ENCODE assay signal across 8 cellular contexts in genomic region chr13:41059896-41060722, GRCh38. TPM values are rescaled to one million over a fixed set of nuclear protein-coding genes. Genes with fewer than 3 reads are reported as not detected.
A peak's percentile ranks its signal among the peaks of the same experiment; 100 is the strongest.
DNase-seq lines count a peak whose midpoint lies in the region; ATAC-seq and TF ChIP-seq lines count a peak whose summit lies in the region.

No MANE protein-coding gene starts in this region.

- TF ChIP-seq CTCF in PC-3 (conservative IDR thresholded peaks at IDR 0.05; ENCODE audit: low read depth, low read length) (peak; percentile 46), esophagus muscularis mucosa (IDR thresholded peaks at IDR 0.05) (peak in 2 of 3 experiments; percentile 26 to 32)

- TF ChIP-seq POLR2A in esophagus muscularis mucosa (IDR thresholded peaks at IDR 0.05; ENCODE audit: low read depth), result peak; percentile 53

- no peaks in the 10 kb centered on the region for H3K9me3 Mint-ChIP-seq in activated T-cell treated with anti-CD3 and anti-CD28 coated beads, Interleukin-2, amount 50 U/mL, for 24 hours

- CTCF ChIA-PET in PC-3 (lab: Charles Lee), result no interaction called here

- H3K4me2 ChIP-seq in PC-3 (ENCODE audit: low read length), result peak overlapping the region; percentile 98

- peak; percentile 88 for DNase-seq in D341Med (ENCODE audit: low spot score)
- peak; percentile 75 for DNase-seq in PC-3
- peak; percentile 88 for DNase-seq in activated T-cell treated with anti-CD3 and anti-CD28 coated beads, Interleukin-2, amount 50 U/mL, for 24 hours
- DNase-seq in esophagus muscularis mucosa (ENCODE audit: extremely low spot score), result peak; percentile 97
- DNase-seq in myocyte (ENCODE audit: low read depth), result peak; percentile 94
- peak; percentile 70 for DNase-seq in stimulated activated CD8-positive, alpha-beta memory T cell treated with anti-CD3 and anti-CD28 coated beads, Interleukin-7, amount 100 ng/mL, for 24 hours (ENCODE audit: low read depth)

- H3K9me2 ChIP-seq in PC-3 (replicated peaks; ENCODE audit: low read length), result no peaks in the 10 kb centered on the region

- TSS peak; percentile 53 for BruUV-seq in PC-3 (replicated peaks; lab: Mats Ljungman, UMichigan)

- H3K4me3 ChIP-seq in HUES48 (ENCODE audit: low read depth, low read length), result peak overlapping the region; percentile 93
- H3K4me3 ChIP-seq in PC-3 (ENCODE audit: low read length), result peak overlapping the region; percentile 82
- peak overlapping the region; percentile 77 to 89 (median 82) for H3K4me3 ChIP-seq in esophagus muscularis mucosa

- ATAC-seq in GM21367 (IDR thresholded peaks at IDR 0.05; ENCODE audit: unreplicated experiment) (peak; percentile 35), PC-3 (peak; percentile 54)

- peak overlapping the region; percentile 91 for H3K9ac ChIP-seq in HUES48 (ENCODE audit: low read depth, low read length)
- peak overlapping the region; percentile 93 for H3K9ac ChIP-seq in PC-3 (ENCODE audit: low read length)

- peak overlapping the region; percentile 89 for H2AFZ ChIP-seq in PC-3 (ENCODE audit: low read length)

- no peaks in the 10 kb centered on the region for H3F3A ChIP-seq in PC-3 (ENCODE audit: low read length, unreplicated experiment)

- peak overlapping the region; percentile 89 for H3K27ac ChIP-seq in HUES48 (ENCODE audit: low read depth, low read length)
- peak overlapping the region; percentile 90 for H3K27ac ChIP-seq in PC-3 (ENCODE audit: low read length)
- H3K27ac ChIP-seq in esophagus muscularis mucosa (replicated peaks in 1 of 4), result peak overlapping the region; percentile 95 to 99 (median 99)

- H3K4me1 ChIP-seq in HUES48 (ENCODE audit: control insufficient read depth, insufficient read depth, low read length) (peaks cover 14% of the 10 kb centered on the region), PC-3 (ENCODE audit: insufficient read depth, low read length) (peaks cover 37% of the 10 kb centered on the region), esophagus muscularis mucosa (peaks cover 58 to 73% (median 70%) of the 10 kb centered on the region in 4 donors)

- H3K27me3 ChIP-seq in HUES48 (ENCODE audit: control insufficient read depth, insufficient read depth, low read length) (no peaks in the 10 kb centered on the region), PC-3 (ENCODE audit: low read length) (no peaks in the 10 kb centered on the region), esophagus muscularis mucosa (no peaks in the 10 kb centered on the region)

- peak; percentile 38 for TF ChIP-seq EP300 in esophagus muscularis mucosa (IDR thresholded peaks at IDR 0.05)

- H3K27me3 Mint-ChIP-seq in activated T-cell treated with anti-CD3 and anti-CD28 coated beads, Interleukin-2, amount 50 U/mL, for 24 hours, result no peaks in the 10 kb centered on the region

- peak overlapping the region; percentile 100 for H3K27ac Mint-ChIP-seq in activated T-cell treated with anti-CD3 and anti-CD28 coated beads, Interleukin-2, amount 50 U/mL, for 24 hours

- peak overlapping the region; percentile 100 for H3K4me3 Mint-ChIP-seq in activated T-cell treated with anti-CD3 and anti-CD28 coated beads, Interleukin-2, amount 50 U/mL, for 24 hours

- H3K4me1 Mint-ChIP-seq in activated T-cell treated with anti-CD3 and anti-CD28 coated beads, Interleukin-2, amount 50 U/mL, for 24 hours (ENCODE audit: low read depth), result peaks cover 64% of the 10 kb centered on the region

- H3K36me3 Mint-ChIP-seq in activated T-cell treated with anti-CD3 and anti-CD28 coated beads, Interleukin-2, amount 50 U/mL, for 24 hours (ENCODE audit: low read depth), result peaks cover 52% of the 10 kb centered on the region

- WGBS in esophagus muscularis mucosa, result under 1% methylated on average over 42 of the region's 64 CpGs

- POLR2A ChIA-PET in PC-3 (lab: Charles Lee; ENCODE audit: unreplicated experiment), result no interaction called here

- H3K36me3 ChIP-seq in HUES48 (ENCODE audit: control insufficient read depth, insufficient read depth, low read length) (peaks cover 22% of the 10 kb centered on the region), PC-3 (ENCODE audit: low read depth, low read length) (no peaks in the 10 kb centered on the region), esophagus muscularis mucosa (peaks cover 0 to 4% (median 0%) of the 10 kb centered on the region in 4 donors)

- no peaks in the 10 kb centered on the region for H3K9me3 ChIP-seq in HUES48 (ENCODE audit: control insufficient read depth, insufficient read depth, low read length)
- H3K9me3 ChIP-seq in PC-3 (ENCODE audit: low read length), result no peaks in the 10 kb centered on the region
- H3K9me3 ChIP-seq in esophagus muscularis mucosa, result no peaks in the 10 kb centered on the region

- H3K79me2 ChIP-seq in PC-3 (ENCODE audit: low read length), result peaks cover 78% of the 10 kb centered on the region

- intact Hi-C loops in PC-3 (cut with micrococcal nuclease), result loop anchor here (2.0 to 10.0 kb wide), 5 partner anchors 77 to 285 kb away; partner anchors contain the start of genes MRPS31 and NAA16
- intact Hi-C loops in esophagus muscularis mucosa (cut with DNase I), result loop anchor here (5.0 to 10.0 kb wide), 4 partner anchors 75 to 985 kb away; partner anchors contain the start of genes DGKH and MRPS31

- H4K20me1 ChIP-seq in PC-3 (ENCODE audit: low read length), result peaks cover 12% of the 10 kb centered on the region

RNA-seq across cellular contexts. Expression of gene WBP4, which starts 1.2 kb away (rescaled TPM):
- total RNA-seq in PC-3 (2014; rRNA removed) (6.4 and 7.3 TPM in 2 replicates), esophagus muscularis mucosa (10 to 100 TPM; 15.3 to 23.2 (median 18.5) TPM), myocyte (9.9 and 12.1 TPM in 2 replicates)
- polyA plus RNA-seq in myocyte (2012), result 6.3 TPM

RNA-seq across cellular contexts. Expression of gene ELF1, which starts 41.0 kb away (rescaled TPM):
- 15.3 and 17.7 TPM in 2 replicates for total RNA-seq in PC-3 (2014; rRNA removed)
- total RNA-seq in esophagus muscularis mucosa, result 10 to 100 TPM; 66.9 to 96.2 (median 72.1) TPM
- 21.5 and 25.0 TPM in 2 replicates for total RNA-seq in myocyte
- 18.1 TPM for polyA plus RNA-seq in myocyte (2012)

Comparison
In these comparisons a context has a peak if more than half of its experiments do, and no peak if none do; other contexts are left out.
1. Peak in every context shown above with its lines: DNase-seq, ATAC-seq, H3K4me3 ChIP-seq and H3K27ac ChIP-seq.